9 cellular contexts compared by ENCODE assay signal in the genomic region with DNA sequence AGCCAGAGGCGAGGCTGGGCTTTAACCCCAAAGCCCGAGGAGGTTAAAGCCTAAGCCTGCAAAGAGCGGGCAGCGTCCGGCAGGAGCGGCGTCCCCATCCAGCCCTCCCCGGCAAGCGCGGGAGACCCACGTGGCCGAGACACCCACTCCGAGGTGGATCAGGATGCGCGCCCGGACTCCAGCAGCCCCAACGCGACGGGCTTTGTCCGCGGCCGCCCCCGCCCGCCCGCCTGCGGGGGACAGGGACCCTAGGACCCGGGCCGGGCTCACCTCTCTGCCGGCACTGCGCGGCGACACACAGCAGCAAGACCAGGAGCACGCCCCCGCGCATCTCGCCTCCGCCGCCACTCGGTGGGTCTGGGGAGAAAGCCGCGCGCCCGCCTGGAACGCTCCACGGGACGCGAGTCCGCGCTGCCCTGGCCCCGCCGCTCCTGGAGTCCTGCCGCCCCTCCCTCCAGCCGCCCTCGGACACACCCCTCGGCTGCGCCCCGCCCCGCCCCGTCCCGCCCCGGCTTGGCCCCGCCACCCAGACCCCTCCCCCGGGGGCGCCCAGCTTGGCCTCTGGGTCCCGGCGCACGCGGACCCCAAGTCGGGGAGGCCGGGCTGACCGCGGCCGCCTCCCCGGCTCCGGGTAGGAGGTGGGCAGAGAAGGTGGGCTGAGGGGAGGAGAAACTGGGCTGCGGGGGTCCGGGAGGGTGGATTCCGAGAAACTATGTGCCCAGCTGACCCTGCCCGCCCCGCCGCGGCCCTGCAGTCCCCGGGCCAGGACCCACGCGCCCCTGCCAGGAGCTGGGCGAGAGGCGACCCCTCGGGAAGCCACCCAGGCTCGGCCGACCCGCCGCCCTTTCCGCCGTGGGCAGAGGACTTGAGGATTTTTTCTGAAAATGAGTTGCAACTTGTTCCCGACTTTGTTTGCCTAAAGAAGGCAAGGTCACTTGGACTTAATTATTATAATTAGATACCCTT. TPM values are rescaled to one million over a fixed set of nuclear protein-coding genes. Genes with fewer than 3 reads are reported as not detected.
DNase-seq lines count a peak whose midpoint lies in the region; ATAC-seq and TF ChIP-seq lines count a peak whose summit lies in the region.
"Had no signal": no experiment of that assay in that cellular context is flagged by ENCODE, and none has a peak within 500 bp of the region (broad histone marks: within the 10 kb centered on the region; RNA-seq: fewer than 3 reads in every experiment).

A gene with protein sequence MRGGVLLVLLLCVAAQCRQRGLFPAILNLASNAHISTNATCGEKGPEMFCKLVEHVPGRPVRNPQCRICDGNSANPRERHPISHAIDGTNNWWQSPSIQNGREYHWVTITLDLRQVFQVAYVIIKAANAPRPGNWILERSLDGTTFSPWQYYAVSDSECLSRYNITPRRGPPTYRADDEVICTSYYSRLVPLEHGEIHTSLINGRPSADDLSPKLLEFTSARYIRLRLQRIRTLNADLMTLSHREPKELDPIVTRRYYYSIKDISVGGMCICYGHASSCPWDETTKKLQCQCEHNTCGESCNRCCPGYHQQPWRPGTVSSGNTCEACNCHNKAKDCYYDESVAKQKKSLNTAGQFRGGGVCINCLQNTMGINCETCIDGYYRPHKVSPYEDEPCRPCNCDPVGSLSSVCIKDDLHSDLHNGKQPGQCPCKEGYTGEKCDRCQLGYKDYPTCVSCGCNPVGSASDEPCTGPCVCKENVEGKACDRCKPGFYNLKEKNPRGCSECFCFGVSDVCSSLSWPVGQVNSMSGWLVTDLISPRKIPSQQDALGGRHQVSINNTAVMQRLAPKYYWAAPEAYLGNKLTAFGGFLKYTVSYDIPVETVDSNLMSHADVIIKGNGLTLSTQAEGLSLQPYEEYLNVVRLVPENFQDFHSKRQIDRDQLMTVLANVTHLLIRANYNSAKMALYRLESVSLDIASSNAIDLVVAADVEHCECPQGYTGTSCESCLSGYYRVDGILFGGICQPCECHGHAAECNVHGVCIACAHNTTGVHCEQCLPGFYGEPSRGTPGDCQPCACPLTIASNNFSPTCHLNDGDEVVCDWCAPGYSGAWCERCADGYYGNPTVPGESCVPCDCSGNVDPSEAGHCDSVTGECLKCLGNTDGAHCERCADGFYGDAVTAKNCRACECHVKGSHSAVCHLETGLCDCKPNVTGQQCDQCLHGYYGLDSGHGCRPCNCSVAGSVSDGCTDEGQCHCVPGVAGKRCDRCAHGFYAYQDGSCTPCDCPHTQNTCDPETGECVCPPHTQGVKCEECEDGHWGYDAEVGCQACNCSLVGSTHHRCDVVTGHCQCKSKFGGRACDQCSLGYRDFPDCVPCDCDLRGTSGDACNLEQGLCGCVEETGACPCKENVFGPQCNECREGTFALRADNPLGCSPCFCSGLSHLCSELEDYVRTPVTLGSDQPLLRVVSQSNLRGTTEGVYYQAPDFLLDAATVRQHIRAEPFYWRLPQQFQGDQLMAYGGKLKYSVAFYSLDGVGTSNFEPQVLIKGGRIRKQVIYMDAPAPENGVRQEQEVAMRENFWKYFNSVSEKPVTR (N-terminal part only) (minus strand): TSS at position 408 of the 966 bp plus-strand sequence. CDS start 77 bp downstream, at position 331.

- H3K9ac ChIP-seq in ES-I3 (ENCODE audit: low read depth, low read length) (peak within 1 kb of the TSS; percentile 72), SK-N-SH (no peak within 1 kb of the TSS)

- no peak for TF ChIP-seq RAD21 in SK-N-SH (IDR thresholded peaks at IDR 0.05; ENCODE audit: low read length)

- H3K4me1 ChIP-seq in ES-I3 (ENCODE audit: insufficient read depth, low read length), result no peaks in the 10 kb centered on the region; the same call in 1 of the 2 replicates
- peaks cover 0 to 10% of the 10 kb centered on the region in 2 experiments; a peak in 1 of 4 replicates for H3K4me1 ChIP-seq in SK-N-SH (ENCODE audit: control insufficient read depth in 1 of 2, insufficient read depth in 2 of 2, low read depth in 1 of 2, low read length in 1 of 2)
- peaks cover 0 to 23% (median 16%) of the 10 kb centered on the region in 9 donors for H3K4me1 ChIP-seq in heart right ventricle

- intact Hi-C loops in heart right ventricle (cut with DNase I), result no loop called here

- peaks cover 15% of the 10 kb centered on the region for H3K27me3 ChIP-seq in SK-N-SH (ENCODE audit: insufficient read depth)
- peaks cover 0 to 77% (median 70%) of the 10 kb centered on the region in 7 donors for H3K27me3 ChIP-seq in heart right ventricle

- no peaks in the 10 kb centered on the region for H3K79me2 ChIP-seq in SK-N-SH (ENCODE audit: insufficient read depth)

- no peak for TF ChIP-seq CTCF in SK-N-SH (IDR thresholded peaks at IDR 0.05)
- no peak for TF ChIP-seq CTCF in heart right ventricle (IDR thresholded peaks at IDR 0.05)

- peak in 4 of 8 donors; percentile 33 to 71 (median 61) for ATAC-seq in heart right ventricle

- CTCF ChIA-PET in SK-N-SH (lab: Yijun Ruan, JAX), result interaction anchor here (1.0 kb wide), 1 partner anchor 59 kb away, joined by 3 read pairs; no protein-coding TSS in a partner anchor

- H3K27ac ChIP-seq in SK-N-SH (ENCODE audit: low read depth in 2 of 2, low read length in 1 of 2), result no peak within 1 kb of the TSS
- no peak within 1 kb of the TSS for H3K27ac ChIP-seq in heart right ventricle

- POLR2A ChIA-PET in SK-N-SH (lab: Yijun Ruan, JAX), result no interaction called here

- H3K4me3 ChIP-seq in SK-N-SH (ENCODE audit: low read depth in 2 of 2, low read length in 1 of 2) (peak within 1 kb of the TSS in 1 of 2 experiments; percentile 49; a peak in 2 of 4 replicates), heart right ventricle (peak within 1 kb of the TSS; percentile 14 to 59 (median 48))

- peak within 1 kb of the TSS; percentile 54 for H3K4me2 ChIP-seq in SK-N-SH

- no peaks in the 10 kb centered on the region for H3K9me2 ChIP-seq in SK-N-SH

- H4K20me1 ChIP-seq in SK-N-SH (ENCODE audit: insufficient read depth), result no peaks in the 10 kb centered on the region

- 5% methylated on average over 5 of the region's 95 CpGs for WGBS in SK-N-SH (ENCODE audit: low lambda C conversion rate)
- 1 to 3% methylated on average over 76 to 94 of the region's 95 CpGs for WGBS in heart right ventricle, 2 donors

- no peaks in the 10 kb centered on the region for H3F3A ChIP-seq in SK-N-SH (replicated peaks; ENCODE audit: insufficient read depth)

- no peak within 1 kb of the TSS for H2AFZ ChIP-seq in SK-N-SH (ENCODE audit: low read depth)

- H3K36me3 ChIP-seq in ES-I3 (ENCODE audit: insufficient read depth, low read length) (no peaks in the 10 kb centered on the region), SK-N-SH (replicated peaks in 1 of 2; ENCODE audit: control insufficient read depth in 1 of 2, insufficient read depth in 2 of 2, low read length in 1 of 2) (no peaks in the 10 kb centered on the region), heart right ventricle (no peaks in the 10 kb centered on the region)

- DNase-seq in SK-N-SH (peak; percentile 89), heart right ventricle (no peak), retina (peak; percentile 85), pons (ENCODE audit: low spot score) (no peak), NCI-H1694 treated with DMSO at 0.1 percent for 48 hours (lab: John Stamatoyannopoulos, UW) (no peak), kidney glomerular epithelial cell (lab: John Stamatoyannopoulos, UW) (no peak)
- DNase-seq in activated T-cell treated with anti-CD3 and anti-CD28 coated beads, Interleukin-2, amount 50 U/mL, for 48 hours, result no peak
- DNase-seq: naive B cell had no signal

- TF ChIP-seq EP300 in SK-N-SH (IDR thresholded peaks at IDR 0.05; ENCODE audit: borderline replicate concordance in 1 of 2, low read depth in 1 of 2, low read length in 1 of 2), result no peak

- no peaks in the 10 kb centered on the region; the same call in 1 of the 2 replicates for H3K9me3 ChIP-seq in ES-I3 (ENCODE audit: control insufficient read depth, insufficient read depth, low read length)
- no peaks in the 10 kb centered on the region for H3K9me3 ChIP-seq in SK-N-SH
- H3K9me3 ChIP-seq in heart right ventricle, result peaks cover 0 to 10% (median 0%) of the 10 kb centered on the region in 11 donors

TF ChIP-seq in SK-N-SH, 30 proteins besides CTCF, POLR2A, EP300 and RAD21:
- TF ChIP-seq MXI1 (IDR thresholded peaks at IDR 0.05; ENCODE audit: low read depth, low read length), result peak; percentile 39
- TF ChIP-seq SIN3A (IDR thresholded peaks at IDR 0.05; ENCODE audit: borderline replicate concordance, low read depth, low read length), result no peak
- TF ChIP-seq SMC3 (IDR thresholded peaks at IDR 0.05; ENCODE audit: low read depth, low read length), result no peak
- TF ChIP-seq FOXJ3 (CRISPR knock-in tag; IDR thresholded peaks at IDR 0.05), result no peak
- TF ChIP-seq NRF1 (IDR thresholded peaks at IDR 0.05; ENCODE audit: low read depth, low read length), result no peak
TF ChIP-seq in SK-N-SH: peak in this region for 1.

RNA-seq across cellular contexts. Expression of the gene that starts here (rescaled TPM):
- polyA plus RNA-seq in SK-N-SH (2012; rRNA removed) (0.07 and 0.11 TPM in 2 replicates), heart right ventricle (under 1 TPM in 1 of 2 donors, not detected in 1; 0.75 TPM)
- 0.13 and 0.24 TPM in 2 replicates for polyA plus RNA-seq in SK-N-SH (2012; cell fraction: cytosol; rRNA removed)
- polyA plus RNA-seq in SK-N-SH (2012; cell fraction: nucleus; rRNA removed), result 0.24 and 0.38 TPM in 2 replicates
- under 1 TPM in 7 of 10 donors, not detected in 3; 0.05 to 0.82 (median 0.13) TPM for total RNA-seq in heart right ventricle

Comparison
In these comparisons a context has a peak if more than half of its experiments do, and no peak if none do; other contexts are left out.
1. Peak in DNase-seq and H3K4me2 ChIP-seq in SK-N-SH; RNA of the gene not detected or under 1 TPM.